Comparison of ENCODE assay signal across 1 cellular context in the genomic region with DNA sequence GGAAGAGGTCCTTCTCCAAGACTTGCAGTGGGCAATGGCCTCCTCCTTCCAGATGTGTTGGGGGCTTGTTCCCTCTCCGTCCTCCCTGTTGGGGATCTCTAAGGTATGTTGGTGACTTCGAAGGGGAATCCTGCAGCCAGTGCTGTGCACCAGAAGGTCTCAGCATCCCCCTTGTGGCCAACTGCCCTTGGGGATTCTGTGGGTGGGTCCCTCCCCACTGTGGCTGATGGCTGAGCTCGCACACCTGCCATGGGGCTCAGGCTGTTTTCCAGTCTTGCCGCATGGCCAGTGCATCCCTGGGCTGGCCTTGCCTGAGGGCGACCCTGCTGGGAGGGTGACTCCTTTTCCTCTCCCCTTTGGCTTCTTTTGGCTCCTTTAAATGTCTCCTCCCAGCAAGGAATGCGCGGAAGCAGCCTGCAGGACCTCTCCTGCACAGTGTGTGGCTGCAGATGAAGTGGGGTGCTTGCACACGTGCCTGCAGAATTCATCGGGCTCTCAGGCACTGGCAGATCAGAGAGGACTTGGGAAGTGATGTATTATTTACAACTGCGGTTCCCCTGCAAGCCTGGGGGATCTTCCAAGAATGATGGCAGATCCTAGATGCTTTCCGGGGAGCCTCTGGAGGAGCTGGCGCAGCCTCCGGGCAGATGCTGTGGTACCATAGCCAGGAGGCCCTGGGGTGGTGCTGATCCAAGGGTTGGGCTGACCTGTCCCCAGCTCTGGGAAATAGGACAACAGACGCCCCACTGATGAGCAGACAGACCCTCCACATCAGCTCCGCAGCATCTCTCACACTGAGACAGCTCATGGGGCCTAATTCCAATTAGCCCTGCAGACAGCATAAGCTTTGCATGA.
TF ChIP-seq lines count a peak whose summit lies in the region.

No MANE protein-coding gene starts in this region.

TF ChIP-seq in H1, 55 proteins besides CTCF, POLR2A, EP300 and RAD21:
- TF ChIP-seq, protein P1, sequence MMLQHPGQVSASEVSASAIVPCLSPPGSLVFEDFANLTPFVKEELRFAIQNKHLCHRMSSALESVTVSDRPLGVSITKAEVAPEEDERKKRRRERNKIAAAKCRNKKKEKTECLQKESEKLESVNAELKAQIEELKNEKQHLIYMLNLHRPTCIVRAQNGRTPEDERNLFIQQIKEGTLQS (IDR thresholded peaks at IDR 0.05; ENCODE audit: insufficient read depth, low read depth, low read length): no peak
- no peak for TF ChIP-seq GABPA (IDR thresholded peaks at IDR 0.05; ENCODE audit: borderline replicate concordance, insufficient read depth, low read length)
- no peak for TF ChIP-seq SUZ12 (IDR thresholded peaks at IDR 0.05; ENCODE audit: low read length)
- TF ChIP-seq KDM5A (IDR thresholded peaks at IDR 0.05; ENCODE audit: low read length): no peak
- TF ChIP-seq RXRA (IDR thresholded peaks at IDR 0.05; ENCODE audit: insufficient read depth, low read depth, low read length): no peak
- TF ChIP-seq POLR2AphosphoS5 (IDR thresholded peaks at IDR 0.05; ENCODE audit: low read depth, low read length): no peak
- no peak for TF ChIP-seq BRCA1 (IDR thresholded peaks at IDR 0.05; ENCODE audit: low read depth, low read length)
- TF ChIP-seq, protein P2, sequence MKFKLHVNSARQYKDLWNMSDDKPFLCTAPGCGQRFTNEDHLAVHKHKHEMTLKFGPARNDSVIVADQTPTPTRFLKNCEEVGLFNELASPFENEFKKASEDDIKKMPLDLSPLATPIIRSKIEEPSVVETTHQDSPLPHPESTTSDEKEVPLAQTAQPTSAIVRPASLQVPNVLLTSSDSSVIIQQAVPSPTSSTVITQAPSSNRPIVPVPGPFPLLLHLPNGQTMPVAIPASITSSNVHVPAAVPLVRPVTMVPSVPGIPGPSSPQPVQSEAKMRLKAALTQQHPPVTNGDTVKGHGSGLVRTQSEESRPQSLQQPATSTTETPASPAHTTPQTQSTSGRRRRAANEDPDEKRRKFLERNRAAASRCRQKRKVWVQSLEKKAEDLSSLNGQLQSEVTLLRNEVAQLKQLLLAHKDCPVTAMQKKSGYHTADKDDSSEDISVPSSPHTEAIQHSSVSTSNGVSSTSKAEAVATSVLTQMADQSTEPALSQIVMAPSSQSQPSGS (IDR thresholded peaks at IDR 0.05; ENCODE audit: low read length): no peak
- TF ChIP-seq EGR1 (IDR thresholded peaks at IDR 0.05; ENCODE audit: borderline replicate concordance, low read depth, low read length): no peak
- no peak for TF ChIP-seq CEBPB (IDR thresholded peaks at IDR 0.05; ENCODE audit: low read depth, low read length)
- TF ChIP-seq JUND (IDR thresholded peaks at IDR 0.05; ENCODE audit: low read length): no peak
- no peak for TF ChIP-seq TAF7 (optimal IDR thresholded peaks at IDR 0.05; ENCODE audit: borderline replicate concordance, low read depth, low read length)
TF ChIP-seq in H1: peak in this region for 0.
